In the genomic region with DNA sequence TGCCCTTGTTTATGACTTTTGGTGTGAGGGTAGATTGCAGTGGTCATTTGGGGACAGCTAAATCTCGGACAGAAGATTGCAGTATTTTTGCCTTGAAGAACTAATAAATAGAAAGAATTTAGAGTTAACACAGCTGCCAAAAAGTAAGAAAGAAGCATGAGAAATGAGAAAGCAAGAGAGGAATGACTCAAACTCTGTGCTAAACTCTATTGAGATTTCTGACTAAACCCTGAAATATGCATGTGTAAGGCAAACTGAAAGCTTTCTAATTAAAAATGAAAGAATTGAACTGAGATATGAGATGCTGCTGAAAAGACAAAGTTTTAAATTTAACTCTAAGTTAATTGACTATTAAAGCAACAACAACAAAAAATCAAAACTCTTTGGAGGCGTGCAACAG, we compare ENCODE assay signal across 1 cellular context.
TF ChIP-seq lines count a peak whose summit lies in the region.

No MANE protein-coding gene starts in this region.

TF ChIP-seq in HepG2, 621 proteins besides CTCF, POLR2A, EP300 and RAD21:
- TF ChIP-seq TIGD3 (CRISPR knock-in tag; IDR thresholded peaks at IDR 0.05; ENCODE audit: borderline replicate concordance) (no peak), SPEN (CRISPR knock-in tag; IDR thresholded peaks at IDR 0.05; ENCODE audit: low read depth) (no peak), ATRX (CRISPR knock-in tag; IDR thresholded peaks at IDR 0.05; ENCODE audit: borderline replicate concordance) (no peak), ZNF83 (CRISPR knock-in tag; IDR thresholded peaks at IDR 0.05; ENCODE audit: borderline replicate concordance) (no peak), ZFP91 (CRISPR knock-in tag; IDR thresholded peaks at IDR 0.05; ENCODE audit: borderline replicate concordance) (no peak), NR0B2 (CRISPR knock-in tag; IDR thresholded peaks at IDR 0.05) (no peak), SRY (CRISPR knock-in tag; IDR thresholded peaks at IDR 0.05) (no peak), GLI4 (CRISPR knock-in tag; IDR thresholded peaks at IDR 0.05; ENCODE audit: borderline replicate concordance) (no peak), ZBTB38 (CRISPR knock-in tag; IDR thresholded peaks at IDR 0.05) (no peak)
- TF ChIP-seq, protein P1, sequence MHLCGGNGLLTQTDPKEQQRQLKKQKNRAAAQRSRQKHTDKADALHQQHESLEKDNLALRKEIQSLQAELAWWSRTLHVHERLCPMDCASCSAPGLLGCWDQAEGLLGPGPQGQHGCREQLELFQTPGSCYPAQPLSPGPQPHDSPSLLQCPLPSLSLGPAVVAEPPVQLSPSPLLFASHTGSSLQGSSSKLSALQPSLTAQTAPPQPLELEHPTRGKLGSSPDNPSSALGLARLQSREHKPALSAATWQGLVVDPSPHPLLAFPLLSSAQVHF (CRISPR knock-in tag; IDR thresholded peaks at IDR 0.05) = no peak
- TF ChIP-seq, protein P2, sequence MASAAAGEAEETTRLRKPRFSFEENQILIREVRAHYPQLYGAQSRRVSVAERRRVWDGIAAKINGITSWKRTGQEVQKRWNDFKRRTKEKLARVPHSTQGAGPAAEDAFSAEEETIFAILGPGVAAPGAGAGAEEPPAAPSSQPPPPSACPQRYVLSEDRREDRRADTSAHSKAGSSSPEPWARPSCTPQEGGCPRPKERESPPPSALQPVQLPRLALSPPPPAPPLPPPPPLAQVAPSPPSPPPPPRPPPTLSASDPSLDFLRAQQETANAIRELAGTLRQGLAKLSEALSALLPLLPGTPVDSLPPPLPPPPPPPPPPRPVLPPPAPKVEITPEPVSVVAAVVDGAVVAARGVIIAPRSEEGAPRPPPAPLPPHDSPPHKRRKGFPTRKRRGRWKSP (CRISPR knock-in tag; IDR thresholded peaks at IDR 0.05) = no peak
- TF ChIP-seq, protein P3, sequence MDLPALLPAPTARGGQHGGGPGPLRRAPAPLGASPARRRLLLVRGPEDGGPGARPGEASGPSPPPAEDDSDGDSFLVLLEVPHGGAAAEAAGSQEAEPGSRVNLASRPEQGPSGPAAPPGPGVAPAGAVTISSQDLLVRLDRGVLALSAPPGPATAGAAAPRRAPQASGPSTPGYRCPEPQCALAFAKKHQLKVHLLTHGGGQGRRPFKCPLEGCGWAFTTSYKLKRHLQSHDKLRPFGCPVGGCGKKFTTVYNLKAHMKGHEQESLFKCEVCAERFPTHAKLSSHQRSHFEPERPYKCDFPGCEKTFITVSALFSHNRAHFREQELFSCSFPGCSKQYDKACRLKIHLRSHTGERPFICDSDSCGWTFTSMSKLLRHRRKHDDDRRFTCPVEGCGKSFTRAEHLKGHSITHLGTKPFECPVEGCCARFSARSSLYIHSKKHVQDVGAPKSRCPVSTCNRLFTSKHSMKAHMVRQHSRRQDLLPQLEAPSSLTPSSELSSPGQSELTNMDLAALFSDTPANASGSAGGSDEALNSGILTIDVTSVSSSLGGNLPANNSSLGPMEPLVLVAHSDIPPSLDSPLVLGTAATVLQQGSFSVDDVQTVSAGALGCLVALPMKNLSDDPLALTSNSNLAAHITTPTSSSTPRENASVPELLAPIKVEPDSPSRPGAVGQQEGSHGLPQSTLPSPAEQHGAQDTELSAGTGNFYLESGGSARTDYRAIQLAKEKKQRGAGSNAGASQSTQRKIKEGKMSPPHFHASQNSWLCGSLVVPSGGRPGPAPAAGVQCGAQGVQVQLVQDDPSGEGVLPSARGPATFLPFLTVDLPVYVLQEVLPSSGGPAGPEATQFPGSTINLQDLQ (CRISPR knock-in tag; IDR thresholded peaks at IDR 0.05) = no peak
- TF ChIP-seq, protein P4, sequence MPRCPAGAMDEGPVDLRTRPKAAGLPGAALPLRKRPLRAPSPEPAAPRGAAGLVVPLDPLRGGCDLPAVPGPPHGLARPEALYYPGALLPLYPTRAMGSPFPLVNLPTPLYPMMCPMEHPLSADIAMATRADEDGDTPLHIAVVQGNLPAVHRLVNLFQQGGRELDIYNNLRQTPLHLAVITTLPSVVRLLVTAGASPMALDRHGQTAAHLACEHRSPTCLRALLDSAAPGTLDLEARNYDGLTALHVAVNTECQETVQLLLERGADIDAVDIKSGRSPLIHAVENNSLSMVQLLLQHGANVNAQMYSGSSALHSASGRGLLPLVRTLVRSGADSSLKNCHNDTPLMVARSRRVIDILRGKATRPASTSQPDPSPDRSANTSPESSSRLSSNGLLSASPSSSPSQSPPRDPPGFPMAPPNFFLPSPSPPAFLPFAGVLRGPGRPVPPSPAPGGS (CRISPR knock-in tag; IDR thresholded peaks at IDR 0.05) = no peak
- TF ChIP-seq, protein P5, sequence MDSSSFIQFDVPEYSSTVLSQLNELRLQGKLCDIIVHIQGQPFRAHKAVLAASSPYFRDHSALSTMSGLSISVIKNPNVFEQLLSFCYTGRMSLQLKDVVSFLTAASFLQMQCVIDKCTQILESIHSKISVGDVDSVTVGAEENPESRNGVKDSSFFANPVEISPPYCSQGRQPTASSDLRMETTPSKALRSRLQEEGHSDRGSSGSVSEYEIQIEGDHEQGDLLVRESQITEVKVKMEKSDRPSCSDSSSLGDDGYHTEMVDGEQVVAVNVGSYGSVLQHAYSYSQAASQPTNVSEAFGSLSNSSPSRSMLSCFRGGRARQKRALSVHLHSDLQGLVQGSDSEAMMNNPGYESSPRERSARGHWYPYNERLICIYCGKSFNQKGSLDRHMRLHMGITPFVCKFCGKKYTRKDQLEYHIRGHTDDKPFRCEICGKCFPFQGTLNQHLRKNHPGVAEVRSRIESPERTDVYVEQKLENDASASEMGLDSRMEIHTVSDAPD (CRISPR knock-in tag; IDR thresholded peaks at IDR 0.05) = no peak
